Comparison of ENCODE assay signal across 2 cellular contexts in genomic region chr14:31421200-31421599, GRCh38.
TF ChIP-seq lines count a peak whose summit lies in the region.

No MANE protein-coding gene starts in this region.

TF ChIP-seq in GM23338, 12 proteins besides CTCF, POLR2A, EP300 and RAD21:
- no peak for TF ChIP-seq ZNF462 (CRISPR knock-in tag; IDR thresholded peaks at IDR 0.05)
- TF ChIP-seq REST (IDR thresholded peaks at IDR 0.05; ENCODE audit: unreplicated experiment): no peak
- TF ChIP-seq EZH2 (IDR thresholded peaks at IDR 0.05; ENCODE audit: low read depth, unreplicated experiment): no peak
- no peak for TF ChIP-seq EZH2phosphoT487 (IDR thresholded peaks at IDR 0.05; ENCODE audit: unreplicated experiment)
- no peak for TF ChIP-seq CREB1 (CRISPR knock-in tag; IDR thresholded peaks at IDR 0.05; ENCODE audit: low read depth)
- no peak for TF ChIP-seq POLR2AphosphoS5 (IDR thresholded peaks at IDR 0.05; ENCODE audit: low read depth)
- no peak for TF ChIP-seq NANOG (IDR thresholded peaks at IDR 0.05; ENCODE audit: borderline replicate concordance)
- TF ChIP-seq, protein P1, sequence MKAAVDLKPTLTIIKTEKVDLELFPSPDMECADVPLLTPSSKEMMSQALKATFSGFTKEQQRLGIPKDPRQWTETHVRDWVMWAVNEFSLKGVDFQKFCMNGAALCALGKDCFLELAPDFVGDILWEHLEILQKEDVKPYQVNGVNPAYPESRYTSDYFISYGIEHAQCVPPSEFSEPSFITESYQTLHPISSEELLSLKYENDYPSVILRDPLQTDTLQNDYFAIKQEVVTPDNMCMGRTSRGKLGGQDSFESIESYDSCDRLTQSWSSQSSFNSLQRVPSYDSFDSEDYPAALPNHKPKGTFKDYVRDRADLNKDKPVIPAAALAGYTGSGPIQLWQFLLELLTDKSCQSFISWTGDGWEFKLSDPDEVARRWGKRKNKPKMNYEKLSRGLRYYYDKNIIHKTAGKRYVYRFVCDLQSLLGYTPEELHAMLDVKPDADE (IDR thresholded peaks at IDR 0.05): no peak
- no peak for TF ChIP-seq JUNB (IDR thresholded peaks at IDR 0.05; ENCODE audit: unreplicated experiment)
- no peak for TF ChIP-seq ZNF331 (CRISPR knock-in tag; IDR thresholded peaks at IDR 0.05; ENCODE audit: low read depth)

TF ChIP-seq in endothelial cell of umbilical vein, 7 proteins besides CTCF, POLR2A, EP300 and RAD21 (continued from another document):
- TF ChIP-seq MYC (IDR thresholded peaks at IDR 0.05; ENCODE audit: low read depth, low read length) (no peak), FOS (IDR thresholded peaks at IDR 0.05; ENCODE audit: borderline replicate concordance, insufficient read depth, low read length) (no peak), EZH2 (IDR thresholded peaks at IDR 0.05; ENCODE audit: borderline replicate concordance, low read depth, low read length, severe bottlenecking) (no peak), GATA2 (IDR thresholded peaks at IDR 0.05; ENCODE audit: insufficient read depth, insufficient read length, low read depth, low read length) (no peak)
- TF ChIP-seq, protein P2, sequence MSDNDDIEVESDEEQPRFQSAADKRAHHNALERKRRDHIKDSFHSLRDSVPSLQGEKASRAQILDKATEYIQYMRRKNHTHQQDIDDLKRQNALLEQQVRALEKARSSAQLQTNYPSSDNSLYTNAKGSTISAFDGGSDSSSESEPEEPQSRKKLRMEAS (IDR thresholded peaks at IDR 0.05; ENCODE audit: insufficient read depth, insufficient read length): no peak
